In genomic region chr1:97599447-97599846, GRCh38 we compare ENCODE assay signal across 14 cellular contexts.
"Had no signal": no experiment of that assay in that cellular context is flagged by ENCODE, and none has a peak within 500 bp of the region (broad histone marks: within the 10 kb centered on the region; RNA-seq: fewer than 3 reads in every experiment).

No MANE protein-coding gene starts in this region.

- H3K4me2 ChIP-seq: hepatocyte had no signal

- H3K4me1 ChIP-seq: transverse colon had no signal

- H3K27ac Mint-ChIP-seq: activated naive CD8-positive, alpha-beta T cell treated with anti-CD3 and anti-CD28 coated beads for 36 hours; T-helper 1 cell treated with Interleukin-12 subunit alpha and Interleukin-12 subunit beta and Interleukin-4 antibody, amounts not matched to agents 30 μg/mL and 1 μg/mL, for 36 hours had no signal

- H3K27me3 ChIP-seq: hepatocyte, transverse colon had no signal

- H3K36me3 ChIP-seq: transverse colon had no signal

- FAIRE-seq: endothelial cell of umbilical vein had no signal

- H3K4me3 Mint-ChIP-seq: activated naive CD8-positive, alpha-beta T cell treated with anti-CD3 and anti-CD28 coated beads for 36 hours; T-helper 1 cell treated with Interleukin-12 subunit alpha and Interleukin-12 subunit beta and Interleukin-4 antibody, amounts not matched to agents 30 μg/mL and 1 μg/mL, for 36 hours had no signal

- H3K27ac ChIP-seq: hepatocyte, transverse colon had no signal

- H3K9me3 Mint-ChIP-seq: activated naive CD8-positive, alpha-beta T cell treated with anti-CD3 and anti-CD28 coated beads for 36 hours; T-helper 1 cell treated with Interleukin-12 subunit alpha and Interleukin-12 subunit beta and Interleukin-4 antibody, amounts not matched to agents 30 μg/mL and 1 μg/mL, for 36 hours had no signal

- H2AFZ ChIP-seq: hepatocyte had no signal

- ATAC-seq: left ventricle myocardium superior, SK-N-SH treated with all-trans-retinoic acid at 6 μM for 48 hours had no signal

- H3K9me3 ChIP-seq: transverse colon had no signal

- H3K4me1 Mint-ChIP-seq: activated naive CD8-positive, alpha-beta T cell treated with anti-CD3 and anti-CD28 coated beads for 36 hours had no signal

- H3K4me3 ChIP-seq: hepatocyte, transverse colon had no signal

- H3K27me3 Mint-ChIP-seq: activated naive CD8-positive, alpha-beta T cell treated with anti-CD3 and anti-CD28 coated beads for 36 hours had no signal

- H3K36me3 Mint-ChIP-seq: activated naive CD8-positive, alpha-beta T cell treated with anti-CD3 and anti-CD28 coated beads for 36 hours had no signal

- DNase-seq: activated CD4-positive, alpha-beta T cell treated with anti-CD3 and anti-CD28 coated beads, Interleukin-2, amount 50 U/mL, for 48 hours; activated CD4-positive, CD25-positive, alpha-beta regulatory T cell; activated naive CD8-positive, alpha-beta T cell treated with anti-CD3 and anti-CD28 coated beads for 36 hours; anterior cingulate cortex; left ventricle myocardium superior; midbrain; posterior cingulate gyrus; stimulated activated CD4-positive, alpha-beta T cell treated with anti-CD3 and anti-CD28 coated beads, Interleukin-15, amount 100 ng/mL, for 24 hours; substantia nigra; transverse colon had no signal
